In the genomic region with DNA sequence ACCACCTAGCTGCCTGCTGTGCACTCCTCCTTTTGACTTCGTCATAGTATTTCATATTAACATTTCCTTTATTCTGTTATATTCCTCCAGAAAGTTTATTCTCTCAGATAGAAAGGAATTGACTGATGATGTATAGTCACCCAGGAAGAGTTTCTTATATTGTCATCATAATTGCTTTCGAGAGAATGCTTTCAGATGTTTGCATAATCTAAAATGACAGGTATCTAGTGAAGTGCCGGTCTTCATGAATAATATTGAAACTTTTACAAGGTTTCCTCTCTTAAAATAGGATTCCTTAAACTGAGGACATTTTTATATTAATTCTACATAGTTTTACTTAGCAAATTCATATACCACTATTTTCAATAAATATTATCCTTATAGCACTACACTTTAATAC, we compare ENCODE assay signal across 15 cellular contexts. TPM values are rescaled to one million over a fixed set of nuclear protein-coding genes. Genes with fewer than 3 reads are reported as not detected.
DNase-seq lines count a peak whose midpoint lies in the region; ATAC-seq, FAIRE-seq and TF ChIP-seq lines count a peak whose summit lies in the region.
"Had no signal": no experiment of that assay in that cellular context is flagged by ENCODE, and none has a peak within 500 bp of the region (broad histone marks: within the 10 kb centered on the region; RNA-seq: fewer than 3 reads in every experiment).

No MANE protein-coding gene starts in this region.

- H2AFZ ChIP-seq in HepG2 (ENCODE audit: low read length) = no peak overlapping the region

- H4K20me1 ChIP-seq in HepG2 (ENCODE audit: insufficient read depth, low read length) = peaks cover 37% of the 10 kb centered on the region

- TF ChIP-seq CTCF in liver (IDR thresholded peaks at IDR 0.05; ENCODE audit: low read depth, low read length, missing input control) (no peak), HepG2 (CRISPR knock-in tag; IDR thresholded peaks at IDR 0.05) (no peak), HFFc6 (IDR thresholded peaks at IDR 0.05) (no peak), GM13977 (IDR thresholded peaks at IDR 0.05; ENCODE audit: extremely low read depth, insufficient read depth, missing control alignments) (no peak)

- peaks cover 77% of the 10 kb centered on the region for H3K79me2 ChIP-seq in HepG2 (ENCODE audit: insufficient read depth, low read length)

- H3K27me3 ChIP-seq in liver (ENCODE audit: control insufficient read depth in 4 of 4, insufficient read depth in 4 of 4, low read length in 3 of 4) (no peaks in the 10 kb centered on the region), HepG2 (ENCODE audit: control insufficient read depth in 1 of 2, insufficient read depth in 2 of 2, low read length in 2 of 2) (no peaks in the 10 kb centered on the region)
- H3K27me3 ChIP-seq: stomach had no signal

- POLR2A ChIA-PET in HepG2 (lab: Yijun Ruan, JAX) = no interaction called here

- WGBS in liver = 41% methylated on average over 3 of the region's 3 CpGs
- 94% methylated on average over 3 of the region's 3 CpGs for WGBS in HepG2 (ENCODE audit: low lambda C conversion rate)

- TF ChIP-seq EP300 in HepG2 (IDR thresholded peaks at IDR 0.05; ENCODE audit: low read depth in 2 of 2, low read length in 2 of 2) (no peak), HepG2 (CRISPR knock-in tag; IDR thresholded peaks at IDR 0.05; ENCODE audit: borderline replicate concordance) (no peak)

- H3K9me3 Mint-ChIP-seq in HFFc6 = no peaks in the 10 kb centered on the region
- H3K9me3 Mint-ChIP-seq in stimulated activated effector memory CD8-positive, alpha-beta T cell treated with anti-CD3 and anti-CD28 coated beads, Interleukin-12 subunit alpha, Interleukin-12 subunit beta, amount 100 ng/mL, for 72 hours = no peaks in the 10 kb centered on the region
- H3K9me3 Mint-ChIP-seq: activated T-helper 2 cell treated with anti-CD3 and anti-CD28 coated beads, Interferon-gamma antibody, Interleukin-2, Interleukin-4, amounts not matched to agents 10 μg/mL and 5 μg/mL and 100 μg/mL, durations not matched to agents 14 hours and 24 hours and 36 hours; nephron progenitor cell had no signal

- ATAC-seq in HepG2 = no peak
- peak; percentile 71 for ATAC-seq in HG03460 (IDR thresholded peaks at IDR 0.05; ENCODE audit: unreplicated experiment)
- peak; percentile 57 for ATAC-seq in stimulated activated effector memory CD8-positive, alpha-beta T cell treated with anti-CD3 and anti-CD28 coated beads, Interleukin-12 subunit alpha, Interleukin-12 subunit beta, amount 100 ng/mL, for 72 hours

- no TSS peak for BruUV-seq in HepG2 (replicated peaks; lab: Mats Ljungman, UMichigan)

- H3K4me3 ChIP-seq in liver (ENCODE audit: low read depth in 1 of 3, low read length in 3 of 3) = no peak overlapping the region
- no peak overlapping the region for H3K4me3 ChIP-seq in HepG2 (replicated peaks in 1 of 3; ENCODE audit: insufficient read depth in 1 of 3, low read depth in 2 of 3, low read length in 3 of 3)
- H3K4me3 ChIP-seq: stomach had no signal

- no peak for TF ChIP-seq POLR2A in HepG2 (IDR thresholded peaks at IDR 0.05; ENCODE audit: insufficient read depth in 1 of 2, low read depth in 2 of 2, low read length in 2 of 2)

- CTCF ChIA-PET in HepG2 (lab: Yijun Ruan, JAX; ENCODE audit: low intra/inter-chr PET ratio, low total read pairs) = no interaction called here

- H3K27ac ChIP-seq in liver (ENCODE audit: low read depth in 1 of 2, low read length in 2 of 2) (peak overlapping the region; percentile 69 to 91), HepG2 (ENCODE audit: extremely low read length, insufficient read depth, low read length) (no peak overlapping the region)
- H3K27ac ChIP-seq: HL-60 had no signal

- H3K9me3 ChIP-seq in liver (ENCODE audit: control insufficient read depth in 4 of 4, low read length in 3 of 4) (no peaks in the 10 kb centered on the region), HepG2 (ENCODE audit: low read length) (no peaks in the 10 kb centered on the region)
- H3K9me3 ChIP-seq: stomach had no signal

- H3K4me1 ChIP-seq in liver (ENCODE audit: control insufficient read depth in 4 of 4, insufficient read depth in 4 of 4, low read length in 3 of 4) (peaks cover 17 to 67% (median 31%) of the 10 kb centered on the region in 4 donors), HepG2 (ENCODE audit: insufficient read depth, low read length) (peaks cover 39% of the 10 kb centered on the region)

- TF ChIP-seq RAD21 in liver (IDR thresholded peaks at IDR 0.05) (no peak), HepG2 (CRISPR knock-in tag; IDR thresholded peaks at IDR 0.05) (no peak)

- DNase-seq in HepG2 (ENCODE audit: low spot score) (no peak), HFFc6 (no peak), GDM1 (lab: John Stamatoyannopoulos, UW) (no peak), HuH-7 (ENCODE audit: low spot score) (no peak), GM13977 (ENCODE audit: low spot score) (no peak)
- DNase-seq in stimulated activated effector memory CD8-positive, alpha-beta T cell treated with anti-CD3 and anti-CD28 coated beads, Interleukin-12 subunit alpha, Interleukin-12 subunit beta, amount 100 ng/mL, for 72 hours (ENCODE audit: low spot score in 2 of 2) = no peak
- DNase-seq: caudate nucleus, islet precursor cell, NCI-H510A, nephron progenitor cell, stomach had no signal

- intact Hi-C loops in HepG2 (cut with micrococcal nuclease; ENCODE audit: unreplicated experiment) = no loop called here

- H3K36me3 ChIP-seq in liver (ENCODE audit: control insufficient read depth in 4 of 4, insufficient read depth in 3 of 4, low read depth in 1 of 4, low read length in 3 of 4) (peaks cover 0 to 7% (median 2%) of the 10 kb centered on the region in 4 donors), HepG2 (replicated peaks in 1 of 2; ENCODE audit: control insufficient read depth in 1 of 2, insufficient read depth in 2 of 2, low read length in 2 of 2) (peaks cover 7 to 47% of the 10 kb centered on the region in 2 experiments; a peak in 4 of 5 replicates)

- peaks cover 61% of the 10 kb centered on the region for H3K36me3 Mint-ChIP-seq in HFFc6 (ENCODE audit: low read depth)
- peaks cover 88% of the 10 kb centered on the region for H3K36me3 Mint-ChIP-seq in stimulated activated effector memory CD8-positive, alpha-beta T cell treated with anti-CD3 and anti-CD28 coated beads, Interleukin-12 subunit alpha, Interleukin-12 subunit beta, amount 100 ng/mL, for 72 hours

- H3K4me3 Mint-ChIP-seq in HFFc6 = peak overlapping the region; percentile 79; the same call in 1 of the 2 replicates
- no peak overlapping the region for H3K4me3 Mint-ChIP-seq in stimulated activated effector memory CD8-positive, alpha-beta T cell treated with anti-CD3 and anti-CD28 coated beads, Interleukin-12 subunit alpha, Interleukin-12 subunit beta, amount 100 ng/mL, for 72 hours
- H3K4me3 Mint-ChIP-seq: nephron progenitor cell had no signal

- H3K4me1 Mint-ChIP-seq in HFFc6 (ENCODE audit: low read depth) = peaks cover 93% of the 10 kb centered on the region
- peaks cover 56% of the 10 kb centered on the region for H3K4me1 Mint-ChIP-seq in stimulated activated effector memory CD8-positive, alpha-beta T cell treated with anti-CD3 and anti-CD28 coated beads, Interleukin-12 subunit alpha, Interleukin-12 subunit beta, amount 100 ng/mL, for 72 hours

- no peak for FAIRE-seq in HepG2 (lab: Jason Lieb, UNC)

- H3K4me2 ChIP-seq in HepG2 (ENCODE audit: low read depth, low read length) = no peak overlapping the region

- H3K27ac Mint-ChIP-seq in HFFc6 = peak overlapping the region; percentile 30
- no peak overlapping the region for H3K27ac Mint-ChIP-seq in stimulated activated effector memory CD8-positive, alpha-beta T cell treated with anti-CD3 and anti-CD28 coated beads, Interleukin-12 subunit alpha, Interleukin-12 subunit beta, amount 100 ng/mL, for 72 hours
- H3K27ac Mint-ChIP-seq: activated T-helper 2 cell treated with anti-CD3 and anti-CD28 coated beads, Interferon-gamma antibody, Interleukin-2, Interleukin-4, amounts not matched to agents 10 μg/mL and 5 μg/mL and 100 μg/mL, durations not matched to agents 14 hours and 24 hours and 36 hours; nephron progenitor cell had no signal

- no peak overlapping the region for H3K9ac ChIP-seq in liver (ENCODE audit: low read depth in 1 of 2, low read length in 2 of 2)
- H3K9ac ChIP-seq in HepG2 (ENCODE audit: insufficient read depth, low read depth, low read length) = no peak overlapping the region

- peaks cover 2% of the 10 kb centered on the region for H3K27me3 Mint-ChIP-seq in HFFc6 (ENCODE audit: insufficient read depth)

- in situ Hi-C loops in HepG2 (cut with HindIII; ENCODE audit: extremely low pct_ligation_motif_present, low pct_unique_long_range_greater_than_20kb) (no loop called here), GM13977 (cut with MboI; ENCODE audit: low pct_unique_long_range_greater_than_20kb, low sequenced_read_pairs, unreplicated experiment) (no loop called here)

TF ChIP-seq in HepG2, 621 proteins besides CTCF, POLR2A, EP300 and RAD21 (continues in another document):
- no peak for TF ChIP-seq ZNF768 (CRISPR knock-in tag; IDR thresholded peaks at IDR 0.05)

RNA-seq across cellular contexts. Expression of gene SEC24D, which starts 10.1 kb away (rescaled TPM):
- total RNA-seq in liver = 10 to 100 TPM; 16.0 to 80.8 TPM
- polyA plus RNA-seq in liver = 10 to 100 TPM; 18.1 to 49.3 TPM
- total RNA-seq in HepG2 (2016; rRNA removed; fragmentation: Illumina TruSeq; extraction: Trizol) = 51.1 and 78.6 TPM in 2 replicates
- total RNA-seq in HepG2 (2016; cell fraction: cytosol; rRNA removed; fragmentation: Illumina TruSeq; extraction: Trizol; ENCODE audit: low read depth) = 3.7 and 5.0 TPM in 2 replicates
- total RNA-seq in HepG2 (2016; cell fraction: insoluble cytoplasmic fraction; rRNA removed; fragmentation: Illumina TruSeq; extraction: Trizol) = 48.9 and 73.2 TPM in 2 replicates
- total RNA-seq in HepG2 (2016; cell fraction: membrane; rRNA removed; fragmentation: Illumina TruSeq; extraction: Trizol) = 14.9 and 16.7 TPM in 2 replicates
- 63.1 and 69.1 TPM in 2 replicates for total RNA-seq in HepG2 (2016; cell fraction: nucleus; rRNA removed; fragmentation: Illumina TruSeq; extraction: Trizol)
- polyA plus RNA-seq in HepG2 (2011; rRNA removed) = 21.6 and 30.0 TPM in 2 replicates
- polyA plus RNA-seq in HepG2 (2011; cell fraction: cytosol; rRNA removed) = 16.7 and 20.5 TPM in 2 replicates
- 34.6 and 53.4 TPM in 2 replicates for polyA plus RNA-seq in HepG2 (2011; cell fraction: nucleus; rRNA removed)
- 19.7 and 29.9 TPM in 2 replicates for polyA plus RNA-seq in HepG2 (2012)
- 2.3 and 2.5 TPM in 2 replicates for polyA plus RNA-seq in HepG2 (2016; cell fraction: cytosol; fragmentation: Illumina TruSeq; extraction: Trizol; ENCODE audit: low read depth)
- polyA plus RNA-seq in HepG2 (2016; cell fraction: insoluble cytoplasmic fraction; fragmentation: Illumina TruSeq; extraction: Trizol; ENCODE audit: low read depth) = 64.1 and 66.0 TPM in 2 replicates
- polyA plus RNA-seq in HepG2 (2016; cell fraction: membrane; fragmentation: Illumina TruSeq; extraction: Trizol; ENCODE audit: low read depth) = 5.7 and 8.1 TPM in 2 replicates
- polyA plus RNA-seq in HepG2 (2016; cell fraction: nucleus; fragmentation: Illumina TruSeq; extraction: Trizol; ENCODE audit: insufficient read depth, low read depth) = 37.6 and 38.9 TPM in 2 replicates
- 11.6 and 45.4 TPM in 2 replicates for polyA minus RNA-seq in HepG2 (2011; rRNA and poly(A)+ RNA removed; ENCODE audit: low replicate concordance)
- polyA minus RNA-seq in HepG2 (2011; cell fraction: cytosol; rRNA and poly(A)+ RNA removed) = 32.8 and 36.6 TPM in 2 replicates
- polyA minus RNA-seq in HepG2 (2011; cell fraction: nucleus; rRNA and poly(A)+ RNA removed) = 99.5 and 125 TPM in 2 replicates
- total RNA-seq in HFFc6 (2021; fragmentation: NEBNext Ultra II Directional; extraction: Animal tissue kit (Norgen Biotek cat#: 25700)) = 100 to 1,000 TPM; 164 to 198 (median 183) TPM
